ENCODE assay signal across 8 cellular contexts in the genomic region with DNA sequence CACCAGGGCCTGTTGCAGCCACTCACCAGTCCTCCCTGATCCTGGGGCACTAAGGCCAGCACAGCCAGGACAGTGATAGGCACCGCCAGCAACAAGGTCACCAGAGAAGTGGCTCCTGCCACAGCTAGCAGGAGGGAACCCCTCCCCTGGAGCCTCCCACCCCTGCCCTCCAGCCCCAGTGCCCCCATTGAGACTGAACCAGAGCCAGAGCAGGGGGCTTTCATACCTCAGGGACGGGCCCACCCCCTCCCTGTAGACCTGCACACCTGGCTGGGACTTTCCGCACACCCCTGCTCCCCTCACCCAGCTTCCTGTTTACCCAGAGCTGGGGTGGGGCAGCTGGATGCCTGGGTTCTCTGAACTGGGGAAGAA. TPM values are rescaled to one million over a fixed set of nuclear protein-coding genes. Genes with fewer than 3 reads are reported as not detected.
DNase-seq lines count a peak whose midpoint lies in the region; ATAC-seq and TF ChIP-seq lines count a peak whose summit lies in the region.

A gene with protein sequence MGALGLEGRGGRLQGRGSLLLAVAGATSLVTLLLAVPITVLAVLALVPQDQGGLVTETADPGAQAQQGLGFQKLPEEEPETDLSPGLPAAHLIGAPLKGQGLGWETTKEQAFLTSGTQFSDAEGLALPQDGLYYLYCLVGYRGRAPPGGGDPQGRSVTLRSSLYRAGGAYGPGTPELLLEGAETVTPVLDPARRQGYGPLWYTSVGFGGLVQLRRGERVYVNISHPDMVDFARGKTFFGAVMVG (minus strand): TSS at position 195 of the 372 bp plus-strand sequence. CDS start 7 bp downstream, at position 188.

- H3K79me2 ChIP-seq in mammary epithelial cell (ENCODE audit: insufficient read depth, low read length): no peaks in the 10 kb centered on the region

- no peaks in the 10 kb centered on the region for H3K36me3 ChIP-seq in SK-N-MC (ENCODE audit: insufficient read depth, low read length)
- H3K36me3 ChIP-seq in mammary epithelial cell (ENCODE audit: insufficient read depth, low read length): no peaks in the 10 kb centered on the region
- H3K36me3 ChIP-seq in urinary bladder (ENCODE audit: insufficient read depth): no peaks in the 10 kb centered on the region

- peak within 1 kb of the TSS; percentile 95 for H3K27ac ChIP-seq in CD4-positive, alpha-beta T cell (ENCODE audit: low read depth, low read length)
- H3K27ac ChIP-seq in SK-N-MC: no peak within 1 kb of the TSS
- peak within 1 kb of the TSS; percentile 61 for H3K27ac ChIP-seq in mammary epithelial cell (ENCODE audit: insufficient read depth, low read depth, low read length)
- H3K27ac ChIP-seq in urinary bladder (ENCODE audit: low read depth): peak within 1 kb of the TSS; percentile 77

- H3K36me3 Mint-ChIP-seq in CD4-positive, alpha-beta T cell (ENCODE audit: low read depth): peaks cover 51% of the 10 kb centered on the region
- H3K36me3 Mint-ChIP-seq in mesothelial cell of epicardium: no peaks in the 10 kb centered on the region

- H3K4me1 ChIP-seq in mammary epithelial cell (ENCODE audit: insufficient read depth, low read length): peaks cover 21% of the 10 kb centered on the region
- no peaks in the 10 kb centered on the region for H3K4me1 ChIP-seq in urinary bladder (ENCODE audit: insufficient read depth)

- intact Hi-C loops in CD4-positive, alpha-beta T cell (cut with DNase I, micrococcal nuclease): loop anchor here in 1 of 2 experiments (10.0 kb wide), 1 partner anchor 253 kb away; no protein-coding TSS in a partner anchor
- intact Hi-C loops in mammary epithelial cell (cut with micrococcal nuclease): loop anchor here (5.0 kb wide), 1 partner anchor 90 kb away; no protein-coding TSS in a partner anchor

- CTCF ChIA-PET in CD4-positive, alpha-beta T cell (lab: Charles Lee): interaction anchor here (1.2 to 16.9 kb wide), 5 partner anchors 14 to 88 kb away, joined by 3 to 353 read pairs (median 8); partner anchors contain the start of genes ATP6V1G2, NCR3 and NFKBIL1
- CTCF ChIA-PET in mammary epithelial cell (lab: Charles Lee; ENCODE audit: low non-redundant PET): no interaction called here

- no peaks in the 10 kb centered on the region for H3K27me3 Mint-ChIP-seq in CD4-positive, alpha-beta T cell
- peaks cover 4% of the 10 kb centered on the region for H3K27me3 Mint-ChIP-seq in mesothelial cell of epicardium (ENCODE audit: low read depth)

- peak within 1 kb of the TSS; percentile 99 for H3K4me2 ChIP-seq in mammary epithelial cell (ENCODE audit: insufficient read depth, low read depth, low read length)

- peaks cover 84% of the 10 kb centered on the region for H3K4me1 Mint-ChIP-seq in CD4-positive, alpha-beta T cell (ENCODE audit: low read depth)
- H3K4me1 Mint-ChIP-seq in mesothelial cell of epicardium: peaks cover 10% of the 10 kb centered on the region

- H3K4me3 ChIP-seq in SK-N-MC (peak within 1 kb of the TSS; percentile 88), mammary epithelial cell (replicated peaks in 1 of 3; ENCODE audit: insufficient read depth in 1 of 3, low read depth in 2 of 3, low read length in 3 of 3) (peak within 1 kb of the TSS; percentile 72 to 92 (median 85)), urinary bladder (ENCODE audit: low read depth, low read length) (peak within 1 kb of the TSS; percentile 72)

- no TSS peak for BruUV-seq in mammary epithelial cell (replicated peaks; lab: Mats Ljungman, UMichigan)

- H3K9me3 ChIP-seq in CD4-positive, alpha-beta T cell (ENCODE audit: control insufficient read depth, low read length): no peaks in the 10 kb centered on the region
- H3K9me3 ChIP-seq in SK-N-MC (ENCODE audit: low read depth, low read length) (no peaks in the 10 kb centered on the region), mammary epithelial cell (replicated peaks; ENCODE audit: insufficient read depth, low read length) (no peaks in the 10 kb centered on the region)

- H3K9me3 Mint-ChIP-seq in CD4-positive, alpha-beta T cell: no peaks in the 10 kb centered on the region
- no peaks in the 10 kb centered on the region for H3K9me3 Mint-ChIP-seq in mesothelial cell of epicardium

- in situ Hi-C loops in mammary epithelial cell (cut with MboI; ENCODE audit: low sequenced_read_pairs in 2 of 2): no loop called here

- H3K4me3 Mint-ChIP-seq in CD4-positive, alpha-beta T cell: peak within 1 kb of the TSS; percentile 97
- H3K4me3 Mint-ChIP-seq in mesothelial cell of epicardium: peak within 1 kb of the TSS; percentile 86

- no peak for TF ChIP-seq CTCF in CD4-positive, alpha-beta T cell (IDR thresholded peaks at IDR 0.05)
- TF ChIP-seq CTCF in mammary epithelial cell (conservative IDR thresholded peaks at IDR 0.05 in 1 of 2, IDR thresholded peaks at IDR 0.05 in 1 of 2; ENCODE audit: extremely low read depth in 1 of 2, insufficient read depth in 1 of 2, low read depth in 1 of 2, low read length in 2 of 2) (no peak), mesothelial cell of epicardium (IDR thresholded peaks at IDR 0.05; ENCODE audit: unreplicated experiment) (no peak)

- peak within 1 kb of the TSS; percentile 85 for H3K27ac Mint-ChIP-seq in CD4-positive, alpha-beta T cell
- H3K27ac Mint-ChIP-seq in mesothelial cell of epicardium: peak within 1 kb of the TSS; percentile 87

- no peaks in the 10 kb centered on the region for H4K20me1 ChIP-seq in mammary epithelial cell (ENCODE audit: insufficient read depth, low read length)

- 100% methylated on average over 2 of the region's 3 CpGs for WGBS in mammary epithelial cell (ENCODE audit: low coverage, missing lambda C conversion rate)
- 76% methylated on average over 3 of the region's 3 CpGs for WGBS in urinary bladder

- peak within 1 kb of the TSS; percentile 100 for H2AFZ ChIP-seq in mammary epithelial cell (ENCODE audit: low read depth, low read length)

- H3K27me3 ChIP-seq in CD4-positive, alpha-beta T cell (ENCODE audit: control insufficient read depth, insufficient read depth, low read length): no peaks in the 10 kb centered on the region
- no peaks in the 10 kb centered on the region for H3K27me3 ChIP-seq in mammary epithelial cell (ENCODE audit: insufficient read depth, low read length)

- DNase-seq in CD4-positive, alpha-beta T cell: peak; percentile 43 to 81 (median 74)
- DNase-seq in SK-N-MC (ENCODE audit: low read depth, low spot score) (no peak), mammary epithelial cell (no peak), mesothelial cell of epicardium (ENCODE audit: low spot score in 2 of 2, unreplicated experiment in 2 of 2) (no peak), DMS114 treated with DMSO at 0.1 percent for 48 hours (lab: John Stamatoyannopoulos, UW; ENCODE audit: unreplicated experiment) (no peak)

- dilution Hi-C loops in mammary epithelial cell (cut with HindIII; ENCODE audit: low sequenced_read_pairs): loop anchor here (5.0 kb wide), 3 partner anchors 35 to 100 kb away; partner anchors contain the start of genes AIF1 and DDX39B

- peak within 1 kb of the TSS; percentile 81 for H3K9ac ChIP-seq in SK-N-MC (ENCODE audit: insufficient read length)
- H3K9ac ChIP-seq in mammary epithelial cell (ENCODE audit: insufficient read depth, low read length): peak within 1 kb of the TSS; percentile 77

- POLR2A ChIA-PET in CD4-positive, alpha-beta T cell (lab: Charles Lee): interaction anchor here (0.6 to 34.9 kb wide), 23 partner anchors 4 to 1389 kb away, joined by 3 to 1160 read pairs (median 6); partner anchors contain the start of genes ABHD16A, ATP6V1G2, BAG6 and C6orf47

- ATAC-seq in CD4-positive, alpha-beta T cell (ENCODE audit: poor library complexity): peak; percentile 65
- no peak for ATAC-seq in HG02763 (IDR thresholded peaks at IDR 0.05; ENCODE audit: unreplicated experiment)
- no peak for ATAC-seq in HG02852 (IDR thresholded peaks at IDR 0.05; ENCODE audit: unreplicated experiment)

RNA-seq across cellular contexts. Expression of the gene that starts here (rescaled TPM):
- 100 to 1,000 TPM; 239 to 244 TPM for total RNA-seq in CD4-positive, alpha-beta T cell
- total RNA-seq in mammary epithelial cell: 1 to 10 TPM in 1 of 2 donors, under 1 TPM in 1; 0.17 to 1.5 TPM
- 0.07 TPM for polyA plus RNA-seq in mammary epithelial cell
- polyA minus RNA-seq in mammary epithelial cell: not detected
- total RNA-seq in mesothelial cell of epicardium: 0.32 TPM in 1 of 3 replicates, not detected in the others
- total RNA-seq in urinary bladder: 2.1 TPM
- 1.4 TPM for polyA plus RNA-seq in urinary bladder

Comparison
In these comparisons a context has a peak if more than half of its experiments do, and no peak if none do; other contexts are left out.
1. RNA of the gene that starts here (total RNA-seq): 239 to 244 TPM in CD4-positive, alpha-beta T cell; 2.1 TPM in urinary bladder (single experiment), 0.17 to 1.5 TPM in mammary epithelial cell and 0.32 TPM in mesothelial cell of epicardium; every median in the first group is over 10 times any median in the second.
2. DNase-seq: peak in CD4-positive, alpha-beta T cell (10 of 10); none in SK-N-MC (single experiment), mammary epithelial cell (single experiment), mesothelial cell of epicardium (0 of 2) and DMS114 treated with DMSO at 0.1 percent for 48 hours (single experiment).
3. Peak in every context shown above with its lines, with median percentiles within 50 percentile points of each other: H3K4me3 ChIP-seq.